12 cellular contexts compared by ENCODE assay signal in the genomic region with DNA sequence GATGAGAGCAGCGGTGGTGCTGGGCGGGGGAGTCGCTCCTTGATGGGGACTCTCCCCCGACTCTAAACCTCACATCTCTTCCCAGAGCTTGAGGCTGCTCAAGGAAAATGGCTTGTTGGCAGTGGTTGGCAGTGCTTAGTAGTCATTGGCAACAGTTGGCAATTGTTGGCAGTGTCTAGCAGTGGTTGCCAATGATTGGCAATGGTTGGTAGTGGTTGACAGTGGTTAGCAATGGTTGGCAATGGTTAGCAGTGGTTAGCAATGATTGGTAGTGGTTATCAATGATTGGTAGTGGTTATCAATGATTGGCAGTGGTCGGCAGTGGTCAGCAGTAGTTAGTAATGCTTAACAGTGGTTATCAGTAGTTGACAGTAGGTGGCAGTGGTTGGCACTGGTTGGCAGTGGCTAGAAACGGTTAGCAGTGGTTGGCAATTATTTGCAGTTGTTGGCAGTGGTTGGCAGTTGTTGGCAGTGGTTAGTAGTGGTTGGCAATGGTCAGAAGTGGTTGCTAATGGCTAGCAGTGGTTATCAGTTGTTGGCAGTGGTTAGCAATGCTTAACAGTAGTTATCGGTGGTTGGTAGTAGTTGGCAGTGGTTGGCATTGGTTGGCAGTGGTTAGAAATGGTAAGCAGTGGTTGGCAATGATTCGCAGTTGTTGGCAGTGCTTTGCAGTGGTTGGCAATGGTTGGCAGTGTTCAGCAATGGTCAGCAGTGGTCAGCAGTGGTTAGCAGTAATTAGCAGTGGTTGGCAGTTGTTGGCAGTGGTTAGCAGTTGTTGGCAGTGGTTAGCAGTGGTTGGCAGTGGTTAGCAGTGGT.
A peak's percentile ranks its signal among the peaks of the same experiment; 100 is the strongest.
DNase-seq lines count a peak whose midpoint lies in the region; TF ChIP-seq lines count a peak whose summit lies in the region.
"Had no signal": no experiment of that assay in that cellular context is flagged by ENCODE, and none has a peak within 500 bp of the region (broad histone marks: within the 10 kb centered on the region; RNA-seq: fewer than 3 reads in every experiment).

No MANE protein-coding gene starts in this region.

- peak; percentile 20 for DNase-seq in activated naive CD4-positive, alpha-beta T cell treated with anti-CD3 and anti-CD28 coated beads, Interleukin-2, amount 10 ng/mL, durations not matched to agents 7 days and 5 days
- no peak for DNase-seq in activated naive CD4-positive, alpha-beta T cell treated with Interleukin-2 at 50 U/mL for 16 hours
- no peak for DNase-seq in endothelial cell (ENCODE audit: low spot score)
- DNase-seq in testis: peak; percentile 5
- no peak for DNase-seq in CD1c-positive myeloid dendritic cell (ENCODE audit: extremely low spot score)
- no peak for DNase-seq in Karpas-422
- DNase-seq in CD14-positive monocyte (ENCODE audit: low spot score): no peak
- DNase-seq: activated CD4-positive, alpha-beta T cell treated with anti-CD3 and anti-CD28 coated beads for 48 hours; effector memory CD8-positive, alpha-beta T cell; GM23248 had no signal

- no peak overlapping the region for H3K4me3 ChIP-seq in OCI-LY3 (ENCODE audit: low read length)
- no peak overlapping the region for H3K4me3 ChIP-seq in testis
- no peak overlapping the region for H3K4me3 ChIP-seq in Karpas-422 (ENCODE audit: low read length)
- H3K4me3 ChIP-seq: GM23248, tibial nerve had no signal

- no peaks in the 10 kb centered on the region for H3K9me2 ChIP-seq in Karpas-422 (replicated peaks; ENCODE audit: insufficient read depth, low read length)

- WGBS in testis, 2 donors: 80 to 87% methylated on average over 8 of the region's 8 CpGs

- intact Hi-C loops in testis (cut with DNase I; ENCODE audit: low total_unique reads) (no loop called here), CD14-positive monocyte (cut with micrococcal nuclease) (no loop called here)

- CTCF ChIA-PET in activated naive CD4-positive, alpha-beta T cell treated with anti-CD3 and anti-CD28 coated beads, Interleukin-2, amount 10 ng/mL, durations not matched to agents 7 days and 5 days (lab: Charles Lee): no interaction called here

- H3K4me2 ChIP-seq in OCI-LY3 (ENCODE audit: low read length) (no peak overlapping the region), Karpas-422 (ENCODE audit: low read depth, low read length, poor library complexity, severe bottlenecking) (no peak overlapping the region)

- peaks cover 14% of the 10 kb centered on the region for H3K27me3 Mint-ChIP-seq in activated naive CD4-positive, alpha-beta T cell treated with anti-CD3 and anti-CD28 coated beads, Interleukin-2, amount 10 ng/mL, durations not matched to agents 7 days and 5 days
- H3K27me3 Mint-ChIP-seq in endothelial cell (ENCODE audit: unreplicated experiment) (peaks cover 17% of the 10 kb centered on the region), CD14-positive monocyte (ENCODE audit: low read depth in 3 of 3) (peaks cover 5 to 10% (median 8%) of the 10 kb centered on the region in 3 donors)

- H3K27ac ChIP-seq in OCI-LY3 (ENCODE audit: low read length) (no peak overlapping the region), testis (no peak overlapping the region), Karpas-422 (ENCODE audit: low read length) (no peak overlapping the region)
- H3K27ac ChIP-seq: GM23248, tibial nerve had no signal

- H3K79me2 ChIP-seq in OCI-LY3 (ENCODE audit: low read length) (no peaks in the 10 kb centered on the region), Karpas-422 (ENCODE audit: low read length) (no peaks in the 10 kb centered on the region)

- peaks cover 9% of the 10 kb centered on the region for H3K9me3 Mint-ChIP-seq in activated naive CD4-positive, alpha-beta T cell treated with anti-CD3 and anti-CD28 coated beads, Interleukin-2, amount 10 ng/mL, durations not matched to agents 7 days and 5 days
- H3K9me3 Mint-ChIP-seq in endothelial cell (ENCODE audit: unreplicated experiment) (peaks cover 6% of the 10 kb centered on the region), CD14-positive monocyte (peaks cover 2 to 23% (median 19%) of the 10 kb centered on the region in 7 donors)

- H3K9me3 ChIP-seq in OCI-LY3 (ENCODE audit: insufficient read depth, low read length): no peaks in the 10 kb centered on the region
- H3K9me3 ChIP-seq in testis: no peaks in the 10 kb centered on the region
- H3K9me3 ChIP-seq in Karpas-422 (ENCODE audit: low read length): no peaks in the 10 kb centered on the region; the same call in 1 of the 2 replicates

- 0 out of 2 replicates have a peak, but pooled peaks cover 4% of the 10 kb centered on the region for H3K27me3 ChIP-seq in OCI-LY3 (ENCODE audit: low read depth, low read length)
- H3K27me3 ChIP-seq in testis: no peaks in the 10 kb centered on the region
- no peaks in the 10 kb centered on the region; the same call in 1 of the 2 replicates for H3K27me3 ChIP-seq in Karpas-422 (ENCODE audit: low read length)
- H3K27me3 ChIP-seq: tibial nerve had no signal

- H4K20me1 ChIP-seq in OCI-LY3 (ENCODE audit: insufficient read depth, low read length) (no peaks in the 10 kb centered on the region), Karpas-422 (ENCODE audit: insufficient read depth, low read depth, low read length) (no peaks in the 10 kb centered on the region)

- no peak overlapping the region for H3K27ac Mint-ChIP-seq in activated naive CD4-positive, alpha-beta T cell treated with anti-CD3 and anti-CD28 coated beads, Interleukin-2, amount 10 ng/mL, durations not matched to agents 7 days and 5 days
- H3K27ac Mint-ChIP-seq in endothelial cell (ENCODE audit: unreplicated experiment) (peak overlapping the region; percentile 79), CD14-positive monocyte (no peak overlapping the region)

- TF ChIP-seq CTCF in OCI-LY3 (IDR thresholded peaks at IDR 0.05; ENCODE audit: low read depth, low read length) (peak; percentile 25), endothelial cell (IDR thresholded peaks at IDR 0.05; ENCODE audit: unreplicated experiment) (no peak), testis (IDR thresholded peaks at IDR 0.05) (no peak), CD14-positive monocyte (IDR thresholded peaks at IDR 0.05) (no peak)

- H3K36me3 Mint-ChIP-seq in activated naive CD4-positive, alpha-beta T cell treated with anti-CD3 and anti-CD28 coated beads, Interleukin-2, amount 10 ng/mL, durations not matched to agents 7 days and 5 days: peaks cover 3% of the 10 kb centered on the region
- H3K36me3 Mint-ChIP-seq in endothelial cell (ENCODE audit: low read depth, unreplicated experiment): peaks cover 9% of the 10 kb centered on the region
- H3K36me3 Mint-ChIP-seq in CD14-positive monocyte: no peaks in the 10 kb centered on the region

- no peak for TF ChIP-seq POLR2A in testis (IDR thresholded peaks at IDR 0.05)

- H3K4me1 ChIP-seq in OCI-LY3 (ENCODE audit: low read length): no peaks in the 10 kb centered on the region
- no peaks in the 10 kb centered on the region for H3K4me1 ChIP-seq in testis
- no peaks in the 10 kb centered on the region for H3K4me1 ChIP-seq in Karpas-422 (ENCODE audit: low read length)
- H3K4me1 ChIP-seq: tibial nerve had no signal

- no peaks in the 10 kb centered on the region for H3K36me3 ChIP-seq in OCI-LY3 (replicated peaks; ENCODE audit: low read depth, low read length)
- H3K36me3 ChIP-seq in testis (ENCODE audit: low read depth, missing control alignments): no peaks in the 10 kb centered on the region
- no peaks in the 10 kb centered on the region for H3K36me3 ChIP-seq in Karpas-422 (ENCODE audit: insufficient read depth, low read length)
- H3K36me3 ChIP-seq: tibial nerve had no signal

- no peaks in the 10 kb centered on the region for H3K4me1 Mint-ChIP-seq in activated naive CD4-positive, alpha-beta T cell treated with anti-CD3 and anti-CD28 coated beads, Interleukin-2, amount 10 ng/mL, durations not matched to agents 7 days and 5 days
- H3K4me1 Mint-ChIP-seq in endothelial cell (ENCODE audit: unreplicated experiment): peaks cover 4% of the 10 kb centered on the region
- no peaks in the 10 kb centered on the region for H3K4me1 Mint-ChIP-seq in CD14-positive monocyte

- no peak overlapping the region for H3K4me3 Mint-ChIP-seq in activated naive CD4-positive, alpha-beta T cell treated with anti-CD3 and anti-CD28 coated beads, Interleukin-2, amount 10 ng/mL, durations not matched to agents 7 days and 5 days
- peak overlapping the region; percentile 14 for H3K4me3 Mint-ChIP-seq in endothelial cell (ENCODE audit: unreplicated experiment)
- no peak overlapping the region for H3K4me3 Mint-ChIP-seq in CD14-positive monocyte
- H3K4me3 Mint-ChIP-seq: effector memory CD8-positive, alpha-beta T cell had no signal

- H3K9ac ChIP-seq in OCI-LY3 (ENCODE audit: low read length) (no peak overlapping the region), Karpas-422 (ENCODE audit: low read length) (no peak overlapping the region)
- H3K9ac ChIP-seq: GM23248 had no signal

- H2AFZ ChIP-seq in OCI-LY3 (ENCODE audit: low read depth, low read length): no peak overlapping the region
- no peak overlapping the region for H2AFZ ChIP-seq in Karpas-422 (ENCODE audit: low read length)
- H2AFZ ChIP-seq: GM23248 had no signal

Comparison
In these comparisons a context has a peak if more than half of its experiments do, and no peak if none do; other contexts are left out.
1. DNase-seq: peak in activated naive CD4-positive, alpha-beta T cell treated with anti-CD3 and anti-CD28 coated beads, Interleukin-2, amount 10 ng/mL, durations not matched to agents 7 days and 5 days (single experiment) and testis (single experiment); none in activated naive CD4-positive, alpha-beta T cell treated with Interleukin-2 at 50 U/mL for 16 hours (single experiment), endothelial cell (single experiment), CD1c-positive myeloid dendritic cell (single experiment), Karpas-422 (single experiment) and CD14-positive monocyte (single experiment).